ENCODE assay signal across 11 cellular contexts in genomic region chr15:62528505-62528904, GRCh38.
DNase-seq lines count a peak whose midpoint lies in the region; ATAC-seq and TF ChIP-seq lines count a peak whose summit lies in the region.
"Had no signal": no experiment of that assay in that cellular context is flagged by ENCODE, and none has a peak within 500 bp of the region (broad histone marks: within the 10 kb centered on the region; RNA-seq: fewer than 3 reads in every experiment).

No MANE protein-coding gene starts in this region.

- POLR2A ChIA-PET in WTC11 (lab: Charles Lee), result interaction anchor here (0.6 kb wide), 1 partner anchor 185 kb away, joined by 3 read pairs; no protein-coding TSS in a partner anchor

- peaks cover 21% of the 10 kb centered on the region for H3K4me1 Mint-ChIP-seq in WTC11
- no peaks in the 10 kb centered on the region for H3K4me1 Mint-ChIP-seq in neural crest cell

- peak; percentile 18; the same call in 1 of the 2 replicates for ATAC-seq in WTC11

- TF ChIP-seq CTCF in WTC11 (IDR thresholded peaks at IDR 0.05), result no peak
- no peak for TF ChIP-seq CTCF in neural crest cell (conservative IDR thresholded peaks at IDR 0.05)

- H3K27me3 Mint-ChIP-seq in WTC11 (ENCODE audit: low read depth) (no peaks in the 10 kb centered on the region), neural crest cell (ENCODE audit: low read depth) (no peaks in the 10 kb centered on the region)

- peak; percentile 9 for DNase-seq in HT-29 (ENCODE audit: low spot score)
- DNase-seq in WTC11 (ENCODE audit: low spot score), result no peak
- no peak for DNase-seq in neural crest cell (ENCODE audit: low read depth, low spot score)
- DNase-seq in C1 segment of cervical spinal cord (lab: John Stamatoyannopoulos, UW), result no peak
- no peak for DNase-seq in dedifferentiated amniotic fluid mesenchymal stem cell (ENCODE audit: extremely low spot score)
- no peak for DNase-seq in Ammon's horn (ENCODE audit: low spot score)
- DNase-seq: AML-193; Calu3; CD4-positive, alpha-beta T cell; DMS 273 treated with DMSO at 0.1 percent for 48 hours; GOT3 had no signal

- CTCF ChIA-PET in WTC11 (lab: Charles Lee), result interaction anchor here (0.6 to 1.1 kb wide), 5 partner anchors 21 to 137 kb away, joined by 3 to 4 read pairs (median 4); no protein-coding TSS in a partner anchor

- H3K36me3 Mint-ChIP-seq in WTC11 (no peaks in the 10 kb centered on the region), neural crest cell (ENCODE audit: low read depth) (no peaks in the 10 kb centered on the region)

- H3K9me3 Mint-ChIP-seq in WTC11 (peaks cover 5% of the 10 kb centered on the region), neural crest cell (no peaks in the 10 kb centered on the region)
- H3K9me3 Mint-ChIP-seq: CD4-positive, alpha-beta T cell had no signal

- H3K4me3 Mint-ChIP-seq in WTC11, result no peak overlapping the region
- no peak overlapping the region for H3K4me3 Mint-ChIP-seq in neural crest cell
- H3K4me3 Mint-ChIP-seq: CD4-positive, alpha-beta T cell had no signal

- no peak overlapping the region; the same call in 1 of the 2 replicates for H3K27ac Mint-ChIP-seq in WTC11
- H3K27ac Mint-ChIP-seq in neural crest cell (ENCODE audit: unreplicated experiment), result peak overlapping the region; percentile 48
- H3K27ac Mint-ChIP-seq: CD4-positive, alpha-beta T cell had no signal

TF ChIP-seq in WTC11, 78 proteins besides CTCF, POLR2A, EP300 and RAD21:
- no peak for TF ChIP-seq NFE2L1 (CRISPR knock-in tag; IDR thresholded peaks at IDR 0.05)
- TF ChIP-seq ZNF396 (CRISPR knock-in tag; IDR thresholded peaks at IDR 0.05; ENCODE audit: borderline replicate concordance), result no peak
